8 cellular contexts compared by ENCODE assay signal in the genomic region with DNA sequence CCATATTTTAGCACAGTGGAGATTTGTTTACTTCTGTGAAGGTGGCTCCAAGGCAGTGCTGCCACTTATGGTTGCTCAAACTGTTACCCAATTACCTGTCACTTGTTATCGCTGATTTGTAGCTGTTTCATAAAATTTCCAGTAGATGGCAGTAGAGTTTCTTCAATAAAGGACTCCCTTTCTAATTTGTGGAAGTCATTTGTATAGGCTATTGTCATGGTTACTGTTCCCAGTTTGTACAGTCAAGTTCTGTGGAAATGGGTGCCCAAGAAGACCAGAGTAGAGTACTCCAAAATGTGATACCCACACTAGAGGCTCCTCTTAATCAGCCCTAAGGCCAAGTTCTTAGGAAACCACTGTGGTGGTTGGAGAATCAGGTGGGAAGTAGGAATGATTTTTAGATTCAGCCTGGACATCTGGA.
A peak's percentile ranks its signal among the peaks of the same experiment; 100 is the strongest.
DNase-seq lines count a peak whose midpoint lies in the region; ATAC-seq, FAIRE-seq and TF ChIP-seq lines count a peak whose summit lies in the region.

No MANE protein-coding gene starts in this region.

- TF ChIP-seq CTCF in AG09309 (IDR thresholded peaks at IDR 0.05; ENCODE audit: control insufficient read depth, insufficient read depth, low read depth, low read length, missing control alignments) (peak; percentile 61), progenitor cell of endocrine pancreas (IDR thresholded peaks at IDR 0.05; ENCODE audit: unreplicated experiment) (peak; percentile 82)

- peaks cover 18% of the 10 kb centered on the region for H3K4me1 Mint-ChIP-seq in progenitor cell of endocrine pancreas (ENCODE audit: low read depth)

- no peak overlapping the region for H3K4me3 ChIP-seq in AG09309 (ENCODE audit: control insufficient read depth, low read depth, low read length)

- H3K4me3 Mint-ChIP-seq in progenitor cell of endocrine pancreas (ENCODE audit: low read depth) = no peak overlapping the region

- peaks cover 2% of the 10 kb centered on the region for H3K9me3 Mint-ChIP-seq in progenitor cell of endocrine pancreas (ENCODE audit: low read depth)

- peak; percentile 91 for ATAC-seq in GM18502 (IDR thresholded peaks at IDR 0.05; ENCODE audit: poor library complexity, unreplicated experiment)
- ATAC-seq in HG03097 (IDR thresholded peaks at IDR 0.05; ENCODE audit: low FRiP score, unreplicated experiment) = peak; percentile 67

- no peak overlapping the region for H3K27ac Mint-ChIP-seq in progenitor cell of endocrine pancreas

- H3K27me3 Mint-ChIP-seq in progenitor cell of endocrine pancreas = no peaks in the 10 kb centered on the region

- H3K36me3 Mint-ChIP-seq in progenitor cell of endocrine pancreas (ENCODE audit: insufficient read depth) = peaks cover under 1% of the 10 kb centered on the region

- DNase-seq in AG09309 (ENCODE audit: low read depth) (peak; percentile 65), NCI-H2107 (lab: John Stamatoyannopoulos, UW) (peak; percentile 51), germinal center (ENCODE audit: low spot score) (peak; percentile 39), progenitor cell of endocrine pancreas (ENCODE audit: low spot score, unreplicated experiment) (no peak), ureter (ENCODE audit: low spot score) (no peak)

- peak; percentile 99 for FAIRE-seq in TTC549 (lab: Jason Lieb, UNC)

Comparison
In these comparisons a context has a peak if more than half of its experiments do, and no peak if none do; other contexts are left out.
1. DNase-seq: peak in AG09309 (single experiment), NCI-H2107 (single experiment) and germinal center (single experiment); none in progenitor cell of endocrine pancreas (single experiment) and ureter (single experiment).